Comparison of ENCODE assay signal across 8 cellular contexts in genomic region chr4:40980318-40980883, GRCh38.
DNase-seq lines count a peak whose midpoint lies in the region; ATAC-seq and TF ChIP-seq lines count a peak whose summit lies in the region.

No MANE protein-coding gene starts in this region.

- TF ChIP-seq POLR2A in GM18505 (IDR thresholded peaks at IDR 0.05; ENCODE audit: borderline replicate concordance, extremely low read depth, insufficient read depth, insufficient read length), result no peak

- no peaks in the 10 kb centered on the region for H3K27me3 Mint-ChIP-seq in glutamatergic neuron (ENCODE audit: unreplicated experiment)

- DNase-seq in 8988T, result peak; percentile 25
- DNase-seq in glutamatergic neuron, result no peak
- DNase-seq in NK-92 (lab: John Stamatoyannopoulos, UW; ENCODE audit: unreplicated experiment), result no peak
- DNase-seq in NCI-H2029 treated with DMSO at 0.1 percent for 48 hours (lab: John Stamatoyannopoulos, UW), result no peak

- no peak overlapping the region for H3K4me3 ChIP-seq in OCI-LY3 (ENCODE audit: low read length)

- H3K27ac ChIP-seq in OCI-LY3 (ENCODE audit: low read length), result no peak overlapping the region

- H3K4me1 Mint-ChIP-seq in glutamatergic neuron (ENCODE audit: low read depth, unreplicated experiment), result no peaks in the 10 kb centered on the region

- no peaks in the 10 kb centered on the region for H3K4me1 ChIP-seq in OCI-LY3 (ENCODE audit: low read length)

- no peak overlapping the region for H3K4me3 Mint-ChIP-seq in glutamatergic neuron (ENCODE audit: unreplicated experiment)

- H3K36me3 Mint-ChIP-seq in glutamatergic neuron (ENCODE audit: unreplicated experiment), result no peaks in the 10 kb centered on the region

- H3K27ac Mint-ChIP-seq in glutamatergic neuron (ENCODE audit: unreplicated experiment), result no peak overlapping the region

- TF ChIP-seq CTCF in OCI-LY3 (IDR thresholded peaks at IDR 0.05; ENCODE audit: low read depth, low read length) (peak; percentile 57), glutamatergic neuron (IDR thresholded peaks at IDR 0.05; ENCODE audit: partially characterized antibody, unreplicated experiment) (peak; percentile 24)

- H2AFZ ChIP-seq in OCI-LY3 (ENCODE audit: low read depth, low read length), result no peak overlapping the region

- no peaks in the 10 kb centered on the region for H3K9me3 ChIP-seq in OCI-LY3 (ENCODE audit: insufficient read depth, low read length)

- no peak overlapping the region for H3K9ac ChIP-seq in OCI-LY3 (ENCODE audit: low read length)

- no peaks in the 10 kb centered on the region for H3K79me2 ChIP-seq in OCI-LY3 (ENCODE audit: low read length)

- H3K36me3 ChIP-seq in OCI-LY3 (replicated peaks; ENCODE audit: low read depth, low read length), result no peaks in the 10 kb centered on the region

- ATAC-seq in GM18505 (IDR thresholded peaks at IDR 0.05; ENCODE audit: unreplicated experiment) (peak; percentile 52), HG03097 (IDR thresholded peaks at IDR 0.05; ENCODE audit: low FRiP score, unreplicated experiment) (no peak), GM19467 (IDR thresholded peaks at IDR 0.05; ENCODE audit: unreplicated experiment) (no peak)

- H3K4me2 ChIP-seq in OCI-LY3 (ENCODE audit: low read length), result no peak overlapping the region

- no peaks in the 10 kb centered on the region for H4K20me1 ChIP-seq in OCI-LY3 (ENCODE audit: insufficient read depth, low read length)

- peaks cover 4% of the 10 kb centered on the region for H3K9me3 Mint-ChIP-seq in glutamatergic neuron (ENCODE audit: unreplicated experiment)

- peaks cover 12% of the 10 kb centered on the region for H3K27me3 ChIP-seq in OCI-LY3 (ENCODE audit: low read depth, low read length)
